ENCODE assay signal across 17 cellular contexts in genomic region chr10:124605481-124605855, GRCh38.
A peak's percentile ranks its signal among the peaks of the same experiment; 100 is the strongest.
DNase-seq lines count a peak whose midpoint lies in the region; ATAC-seq and TF ChIP-seq lines count a peak whose summit lies in the region.
"Had no signal": no experiment of that assay in that cellular context is flagged by ENCODE, and none has a peak within 500 bp of the region (broad histone marks: within the 10 kb centered on the region; RNA-seq: fewer than 3 reads in every experiment).

No MANE protein-coding gene starts in this region.

- no peaks in the 10 kb centered on the region for H3K4me1 ChIP-seq in HEK293 (ENCODE audit: control insufficient read depth, insufficient read depth, low read length)
- H3K4me1 ChIP-seq in ascending aorta, result no peaks in the 10 kb centered on the region
- H3K4me1 ChIP-seq: SJSA1 had no signal

- H3K36me3 ChIP-seq in HEK293 (ENCODE audit: control insufficient read depth in 2 of 2, insufficient read depth in 1 of 2, low read length in 2 of 2), result no peaks in the 10 kb centered on the region
- no peaks in the 10 kb centered on the region for H3K36me3 ChIP-seq in ascending aorta
- H3K36me3 ChIP-seq: left lung, SJSA1 had no signal

- intact Hi-C loops in activated B cell treated with CpG ODN at 0.5 μM for 24 hours (cut with micrococcal nuclease) (loop anchor here (10.0 kb wide), 1 partner anchor 511 kb away; the partner anchor contains the start of gene CHST15), ascending aorta (cut with DNase I) (no loop called here)

- H3K27me3 ChIP-seq in ascending aorta, result no peaks in the 10 kb centered on the region
- H3K27me3 ChIP-seq: left lung, SJSA1 had no signal

- H3K4me3 ChIP-seq in HEK293 (ENCODE audit: low read depth, low read length) (no peak overlapping the region), ascending aorta (no peak overlapping the region)
- H3K4me3 ChIP-seq: GM23338, left lung, SJSA1 had no signal

- no peak for DNase-seq in activated B cell treated with CpG ODN at 0.5 μM for 24 hours
- DNase-seq in memory B cell (ENCODE audit: low spot score in 2 of 2), result no peak
- DNase-seq in substantia nigra (lab: John Stamatoyannopoulos, UW), result no peak
- no peak for DNase-seq in ascending aorta (ENCODE audit: low spot score in 2 of 2)
- DNase-seq in medulla oblongata (ENCODE audit: extremely low spot score), result no peak
- DNase-seq: activated effector memory CD4-positive, alpha-beta T cell treated with anti-CD3 and anti-CD28 coated beads, Interleukin-2, amount 50 U/mL, for 16 hours; activated T-cell treated with anti-CD3 and anti-CD28 coated beads for 4 hours; naive thymus-derived CD4-positive, alpha-beta T cell; NCI-H1092 treated with DMSO at 0.1 percent for 48 hours; NCI-H2029; NCI-H526 treated with DMSO at 0.1 percent for 48 hours; RPMI8226 had no signal

- H3K27ac ChIP-seq in HEK293 (ENCODE audit: extremely low read depth, low read depth, low read length) (no peak overlapping the region), substantia nigra (ENCODE audit: low read depth, low read length, poor library complexity, severe bottlenecking) (peak overlapping the region; percentile 99), ascending aorta (no peak overlapping the region)
- H3K27ac ChIP-seq: left lung, SJSA1 had no signal

- H3K36me3 Mint-ChIP-seq in activated B cell treated with CpG ODN at 0.5 μM for 24 hours (ENCODE audit: low read depth) (peaks cover 3% of the 10 kb centered on the region), memory B cell (no peaks in the 10 kb centered on the region)
- H3K36me3 Mint-ChIP-seq: naive thymus-derived CD4-positive, alpha-beta T cell had no signal

- peak overlapping the region; percentile 54 for H3K4me3 Mint-ChIP-seq in activated B cell treated with CpG ODN at 0.5 μM for 24 hours
- peak overlapping the region; percentile 27 for H3K4me3 Mint-ChIP-seq in memory B cell
- H3K4me3 Mint-ChIP-seq: GM23338; naive thymus-derived CD4-positive, alpha-beta T cell had no signal

- H3K4me1 Mint-ChIP-seq in activated B cell treated with CpG ODN at 0.5 μM for 24 hours (peaks cover 84% of the 10 kb centered on the region), memory B cell (peaks cover 38% of the 10 kb centered on the region)

- H3K27me3 Mint-ChIP-seq in activated B cell treated with CpG ODN at 0.5 μM for 24 hours (no peaks in the 10 kb centered on the region), memory B cell (no peaks in the 10 kb centered on the region)

- no peak for ATAC-seq in activated B cell treated with CpG ODN at 0.5 μM for 24 hours (ENCODE audit: low read depth)
- no peak for ATAC-seq in memory B cell (ENCODE audit: low read depth)
- ATAC-seq in GM21360 (IDR thresholded peaks at IDR 0.05; ENCODE audit: unreplicated experiment), result no peak
- ATAC-seq: GM23338; left lung; naive thymus-derived CD4-positive, alpha-beta T cell had no signal

- H3K27ac Mint-ChIP-seq in activated B cell treated with CpG ODN at 0.5 μM for 24 hours (peak overlapping the region; percentile 83), memory B cell (peak overlapping the region; percentile 86)
- H3K27ac Mint-ChIP-seq: GM23338 had no signal

- CTCF ChIA-PET in HEK293 (lab: Yijun Ruan, JAX), result no interaction called here
- CTCF ChIA-PET in activated B cell treated with CpG ODN at 0.5 μM for 24 hours (lab: Charles Lee), result interaction anchor here (1.6 kb wide), 1 partner anchor 136 kb away, joined by 4 read pairs; no protein-coding TSS in a partner anchor

- no peak for TF ChIP-seq CTCF in HEK293 (tag by site-specific recombination; IDR thresholded peaks at IDR 0.05)
- TF ChIP-seq CTCF in activated B cell treated with CpG ODN at 0.5 μM for 24 hours (IDR thresholded peaks at IDR 0.05), result no peak
- TF ChIP-seq CTCF in ascending aorta (IDR thresholded peaks at IDR 0.05), result no peak

- POLR2A ChIA-PET in HEK293 (lab: Yijun Ruan, JAX) (no interaction called here), activated B cell treated with CpG ODN at 0.5 μM for 24 hours (lab: Charles Lee) (interaction anchor here (0.7 to 10.6 kb wide), 6 partner anchors 9 to 136 kb away, joined by 3 to 207 read pairs (median 29); no protein-coding TSS in a partner anchor)

- H3K9me3 Mint-ChIP-seq in activated B cell treated with CpG ODN at 0.5 μM for 24 hours (no peaks in the 10 kb centered on the region), memory B cell (no peaks in the 10 kb centered on the region)
- H3K9me3 Mint-ChIP-seq: GM23338 had no signal

- H3K9me3 ChIP-seq in HEK293 (ENCODE audit: control insufficient read depth, insufficient read depth, low read depth, low read length) (no peaks in the 10 kb centered on the region), ascending aorta (no peaks in the 10 kb centered on the region)
- H3K9me3 ChIP-seq: left lung, SJSA1 had no signal

TF ChIP-seq in HEK293, 187 proteins besides CTCF, POLR2A, EP300 and RAD21:
- TF ChIP-seq ZSCAN30 (tag by site-specific recombination; IDR thresholded peaks at IDR 0.05) (no peak), ZNF341 (tag by site-specific recombination; IDR thresholded peaks at IDR 0.05; ENCODE audit: low read depth) (no peak), ZNF792 (tag by site-specific recombination; IDR thresholded peaks at IDR 0.05) (no peak), TCF7L2 (IDR thresholded peaks at IDR 0.05; ENCODE audit: borderline replicate concordance, low read depth, low read length) (no peak), ZBTB10 (tag by site-specific recombination; IDR thresholded peaks at IDR 0.05) (no peak), GLIS2 (tag by site-specific recombination; IDR thresholded peaks at IDR 0.05) (no peak), KLF7 (tag by site-specific recombination; IDR thresholded peaks at IDR 0.05; ENCODE audit: borderline replicate concordance) (no peak), ZNF354C (tag by site-specific recombination; IDR thresholded peaks at IDR 0.05; ENCODE audit: borderline replicate concordance, low read depth) (no peak), ZNF26 (tag by site-specific recombination; IDR thresholded peaks at IDR 0.05) (no peak), ZNF223 (tag by site-specific recombination; IDR thresholded peaks at IDR 0.05) (no peak), ZNF16 (tag by site-specific recombination; IDR thresholded peaks at IDR 0.05; ENCODE audit: low read depth) (peak; percentile 94), ZBTB44 (tag by site-specific recombination; IDR thresholded peaks at IDR 0.05) (no peak), ZFP3 (tag by site-specific recombination; IDR thresholded peaks at IDR 0.05; ENCODE audit: low read depth) (0 out of 2 replicates have a peak, but pooled peaks have one; percentile 20)
